8 cellular contexts compared by ENCODE assay signal in the genomic region with DNA sequence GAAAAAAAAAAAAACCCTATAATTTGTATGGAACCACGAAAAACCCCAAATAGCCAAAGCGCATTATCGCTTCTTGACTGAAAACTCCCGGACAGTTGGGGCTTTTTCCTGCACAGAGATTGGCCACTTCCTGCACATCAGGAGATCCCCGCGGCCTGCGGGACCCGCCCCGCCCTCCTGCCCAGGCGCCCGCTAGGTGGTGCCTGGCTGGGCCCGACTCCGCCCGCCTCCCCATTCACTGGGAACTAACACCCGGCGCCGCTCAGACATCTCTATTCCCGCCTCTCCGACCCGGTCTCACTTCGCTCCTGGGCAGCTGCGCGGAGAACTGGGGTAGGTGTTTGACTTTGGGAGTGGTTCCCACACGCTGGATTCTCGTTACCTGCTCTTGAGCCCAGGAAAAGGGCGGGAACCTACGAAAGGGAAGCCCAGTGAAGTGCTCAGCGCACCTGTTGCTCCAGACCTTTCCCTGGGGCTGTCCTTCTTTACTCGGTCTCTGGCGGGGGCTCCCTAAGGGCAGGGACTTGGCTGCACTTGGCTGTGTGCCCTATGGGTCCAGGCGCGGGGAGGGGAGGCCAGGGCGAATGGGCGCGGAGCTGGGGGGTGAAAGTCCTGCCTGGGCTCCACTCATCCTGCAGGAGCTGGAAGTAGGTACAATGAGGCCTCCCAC. TPM values are rescaled to one million over a fixed set of nuclear protein-coding genes. Genes with fewer than 3 reads are reported as not detected.
A peak's percentile ranks its signal among the peaks of the same experiment; 100 is the strongest.
DNase-seq lines count a peak whose midpoint lies in the region; ATAC-seq, FAIRE-seq and TF ChIP-seq lines count a peak whose summit lies in the region.

A gene with protein sequence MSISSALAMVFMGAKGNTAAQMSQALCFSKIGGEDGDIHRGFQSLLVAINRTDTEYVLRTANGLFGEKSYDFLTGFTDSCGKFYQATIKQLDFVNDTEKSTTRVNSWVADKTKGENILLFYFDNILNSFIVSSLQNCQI (plus strand): TSS at position 234 of the 670 bp plus-strand sequence. CDS start 4,155 bp downstream, outside the sequence.

- H3K18ac ChIP-seq in H1 (ENCODE audit: extremely low read depth, low read length), result no peak within 1 kb of the TSS; the same call in 1 of the 2 replicates

- H2BK20ac ChIP-seq in H1 (ENCODE audit: low read length), result 0 out of 2 replicates have a peak within 1 kb of the TSS, but pooled peaks have one; percentile 23

- H3K23me2 ChIP-seq in H1 (ENCODE audit: low read depth, low read length), result peaks cover 3% of the 10 kb centered on the region; the same call in 1 of the 2 replicates

- H3K4me3 Mint-ChIP-seq in activated CD4-positive, alpha-beta T cell treated with anti-CD3 and anti-CD28 coated beads, Interleukin-2, amount 10 ng/mL, durations not matched to agents 7 days and 5 days, result peak within 1 kb of the TSS; percentile 62

- no peak within 1 kb of the TSS for H4K5ac ChIP-seq in H1 (ENCODE audit: insufficient read length, low read depth, low read length)

- peak; percentile 93 for ATAC-seq in GM18498 (IDR thresholded peaks at IDR 0.05; ENCODE audit: unreplicated experiment)

- peak in 1 of 2 experiments; percentile 9; a peak in 1 of 4 replicates for TF ChIP-seq RAD21 in H1 (IDR thresholded peaks at IDR 0.05 in 1 of 2, conservative IDR thresholded peaks at IDR 0.05 in 1 of 2; ENCODE audit: low read depth in 2 of 2, low read length in 2 of 2)

- no peak within 1 kb of the TSS for H3K4ac ChIP-seq in H1 (replicated peaks; ENCODE audit: insufficient read length, low read depth, low read length)

- H3K9me3 ChIP-seq in H1 (ENCODE audit: insufficient read depth in 2 of 2, low read depth in 1 of 2, low read length in 1 of 2) (no peaks in the 10 kb centered on the region), stomach smooth muscle (ENCODE audit: control insufficient read depth in 2 of 2, low read length in 2 of 2) (no peaks in the 10 kb centered on the region)

- no peak within 1 kb of the TSS for H3K14ac ChIP-seq in H1 (ENCODE audit: insufficient read length)

- H2BK12ac ChIP-seq in H1 (ENCODE audit: low read depth, low read length), result peak within 1 kb of the TSS; percentile 44; the same call in 1 of the 2 replicates

- POLR2A ChIA-PET in HEK293T (lab: Yijun Ruan, JAX) (no interaction called here), H1 (lab: Charles Lee; ENCODE audit: partially characterized antibody) (interaction anchor here (0.6 kb wide), 1 partner anchor 534 kb away, joined by 3 read pairs; no protein-coding TSS in a partner anchor)
- POLR2A ChIA-PET in activated CD4-positive, alpha-beta T cell treated with anti-CD3 and anti-CD28 coated beads, Interleukin-2, amount 10 ng/mL, durations not matched to agents 7 days and 5 days (lab: Charles Lee), result no interaction called here

- H3K27ac ChIP-seq in H1 (ENCODE audit: low read depth, low read length) (0 out of 2 replicates have a peak within 1 kb of the TSS, but pooled peaks have one; percentile 4), stomach smooth muscle (ENCODE audit: low read length) (no peak within 1 kb of the TSS)

- DNase-seq in HEK293T (ENCODE audit: extremely low spot score) (peak; percentile 22), NCI-H1417 (lab: John Stamatoyannopoulos, UW) (peak; percentile 53 to 98 (median 95)), H1 (ENCODE audit: low read depth in 1 of 2, low spot score in 2 of 2) (peak; percentile 54 to 83), mucosa of gallbladder (ENCODE audit: low spot score) (peak; percentile 31), HUDEP-2 (lab: John Stamatoyannopoulos, UW; ENCODE audit: unreplicated experiment in 76 of 76) (no peak)
- peak; percentile 55 for DNase-seq in activated CD4-positive, alpha-beta T cell treated with anti-CD3 and anti-CD28 coated beads, Interleukin-2, amount 10 ng/mL, durations not matched to agents 7 days and 5 days

- no peak within 1 kb of the TSS for H3K23ac ChIP-seq in H1 (ENCODE audit: insufficient read length)

- no peaks in the 10 kb centered on the region for H4K20me1 ChIP-seq in H1 (replicated peaks in 1 of 2; ENCODE audit: control insufficient read depth in 1 of 2, insufficient read depth in 2 of 2, low read length in 2 of 2)

- no peak for TF ChIP-seq EP300 in H1 (IDR thresholded peaks at IDR 0.05; ENCODE audit: borderline replicate concordance in 1 of 2, low read depth in 2 of 2, low read length in 2 of 2)

- H3K4me1 ChIP-seq in H1 (replicated peaks in 1 of 4; ENCODE audit: control insufficient read depth in 3 of 4, insufficient read depth in 4 of 4, low read length in 3 of 4), result no peaks in the 10 kb centered on the region
- peaks cover 4% of the 10 kb centered on the region for H3K4me1 ChIP-seq in stomach smooth muscle (ENCODE audit: control insufficient read depth, insufficient read depth, low read length)

- H3K27ac Mint-ChIP-seq in activated CD4-positive, alpha-beta T cell treated with anti-CD3 and anti-CD28 coated beads, Interleukin-2, amount 10 ng/mL, durations not matched to agents 7 days and 5 days, result peak within 1 kb of the TSS; percentile 82

- peak within 1 kb of the TSS; percentile 86; the same call in 1 of the 2 replicates for H2AFZ ChIP-seq in H1 (ENCODE audit: low read length)

- H3K36me3 Mint-ChIP-seq in activated CD4-positive, alpha-beta T cell treated with anti-CD3 and anti-CD28 coated beads, Interleukin-2, amount 10 ng/mL, durations not matched to agents 7 days and 5 days (ENCODE audit: low read depth), result no peaks in the 10 kb centered on the region

- no peaks in the 10 kb centered on the region for H3K9me3 Mint-ChIP-seq in activated CD4-positive, alpha-beta T cell treated with anti-CD3 and anti-CD28 coated beads, Interleukin-2, amount 10 ng/mL, durations not matched to agents 7 days and 5 days

- no peaks in the 10 kb centered on the region for H3K27me3 ChIP-seq in H1 (replicated peaks in 1 of 4; ENCODE audit: control insufficient read depth in 3 of 4, extremely low read depth in 1 of 4, insufficient read depth in 3 of 4, low read length in 3 of 4)
- H3K27me3 ChIP-seq in stomach smooth muscle (ENCODE audit: control insufficient read depth in 1 of 2, insufficient read depth in 2 of 2, low read length in 2 of 2), result peaks cover 0 to 9% of the 10 kb centered on the region in 2 donors

- H2BK5ac ChIP-seq in H1 (ENCODE audit: low read depth, low read length), result no peak within 1 kb of the TSS

- H3K79me2 ChIP-seq in H1 (ENCODE audit: control insufficient read depth in 1 of 2, insufficient read depth in 2 of 2, low read length in 2 of 2), result no peaks in the 10 kb centered on the region

- FAIRE-seq in H1 (lab: Jason Lieb, UNC), result no peak

- TF ChIP-seq POLR2A in H1 (IDR thresholded peaks at IDR 0.05; ENCODE audit: control extremely low read depth in 1 of 2, low read depth in 2 of 2, low read length in 2 of 2), result peak in 1 of 2 experiments; percentile 50; a peak in 1 of 3 replicates

- peak within 1 kb of the TSS in 3 of 4 experiments; percentile 16 to 24 (median 20); a peak in 3 of 7 replicates for H3K9ac ChIP-seq in H1 (replicated peaks in 1 of 4; ENCODE audit: extremely low read depth in 1 of 4, low read depth in 3 of 4, low read length in 3 of 4)
- peak within 1 kb of the TSS in 1 of 2 donors; percentile 22 for H3K9ac ChIP-seq in stomach smooth muscle (ENCODE audit: low read length in 2 of 2)

- H2AK5ac ChIP-seq in H1 (ENCODE audit: low read depth, low read length), result no peak within 1 kb of the TSS

- WGBS in H1 (ENCODE audit: extremely low coverage in 1 of 2, insufficient coverage in 1 of 2, insufficient read length in 1 of 2, insufficient replicate concordance in 2 of 2, low coverage in 1 of 2, low lambda C conversion rate in 2 of 2, missing lambda C conversion rate in 1 of 2), 2 experiments, result 5% methylated on average over 28 of the region's 35 CpGs; no CpG with 5 or more reads in 1 of the 2 experiments

- H3K27me3 Mint-ChIP-seq in activated CD4-positive, alpha-beta T cell treated with anti-CD3 and anti-CD28 coated beads, Interleukin-2, amount 10 ng/mL, durations not matched to agents 7 days and 5 days, result peaks cover 28% of the 10 kb centered on the region

- CTCF ChIA-PET in HEK293T (lab: Yijun Ruan, JAX) (no interaction called here), H1 (lab: Charles Lee; ENCODE audit: partially characterized antibody) (interaction anchor here (0.6 to 1.3 kb wide), 5 partner anchors 11 to 121 kb away, joined by 3 to 5 read pairs (median 3); no protein-coding TSS in a partner anchor)
- CTCF ChIA-PET in activated CD4-positive, alpha-beta T cell treated with anti-CD3 and anti-CD28 coated beads, Interleukin-2, amount 10 ng/mL, durations not matched to agents 7 days and 5 days (lab: Charles Lee), result interaction anchor here (1.4 kb wide), 1 partner anchor 13 kb away, joined by 4 read pairs; no protein-coding TSS in a partner anchor

- H3K4me3 ChIP-seq in H1 (ENCODE audit: extremely low read depth in 1 of 4, insufficient read depth in 2 of 4, low read depth in 3 of 4, low read length in 4 of 4) (peak within 1 kb of the TSS; percentile 29 to 68 (median 58)), stomach smooth muscle (ENCODE audit: low read length in 2 of 2) (peak within 1 kb of the TSS; percentile 59 to 70)

- no peak within 1 kb of the TSS for H4K8ac ChIP-seq in H1 (ENCODE audit: extremely low read depth, insufficient read depth, low read length)

- H3K36me3 ChIP-seq in H1 (ENCODE audit: control insufficient read depth in 2 of 4, insufficient read depth in 4 of 4, low read length in 3 of 4) (no peaks in the 10 kb centered on the region), stomach smooth muscle (ENCODE audit: control insufficient read depth in 2 of 2, insufficient read depth in 2 of 2, low read length in 2 of 2) (no peaks in the 10 kb centered on the region)

- H3K56ac ChIP-seq in H1 (replicated peaks; ENCODE audit: insufficient read length, low read depth, low read length), result no peak within 1 kb of the TSS

- TF ChIP-seq CTCF in H1 (IDR thresholded peaks at IDR 0.05; ENCODE audit: control extremely low read depth in 1 of 3, insufficient read depth in 1 of 3, low read depth in 1 of 3, low read length in 3 of 3), result peak in 2 of 3 experiments; percentile 29 to 36; a peak in 3 of 4 replicates

- H3K79me1 ChIP-seq in H1 (ENCODE audit: low read depth, low read length), result no peaks in the 10 kb centered on the region

- peak within 1 kb of the TSS; percentile 52 to 77 for H3K4me2 ChIP-seq in H1 (ENCODE audit: insufficient read depth in 1 of 2, low read depth in 2 of 2, low read length in 2 of 2)

- H2BK15ac ChIP-seq in H1 (ENCODE audit: low read length), result no peak within 1 kb of the TSS

- H2BK120ac ChIP-seq in H1 (replicated peaks; ENCODE audit: low read depth, low read length), result no peak within 1 kb of the TSS

- H4K91ac ChIP-seq in H1 (replicated peaks; ENCODE audit: insufficient read length, low read length), result peak within 1 kb of the TSS; percentile 10

- H3K4me1 Mint-ChIP-seq in activated CD4-positive, alpha-beta T cell treated with anti-CD3 and anti-CD28 coated beads, Interleukin-2, amount 10 ng/mL, durations not matched to agents 7 days and 5 days, result peaks cover 31% of the 10 kb centered on the region

RNA-seq across cellular contexts. Expression of the gene that starts here (rescaled TPM):
- 1 to 10 TPM in 1 of 2 experiments, under 1 TPM in 1; 0.94 to 1.0 TPM for total RNA-seq in activated CD4-positive, alpha-beta T cell treated with anti-CD3 and anti-CD28 coated beads, Interleukin-2, amount 10 ng/mL, durations not matched to agents 7 days and 5 days
- total RNA-seq in H1 (2021; fragmentation: NEBNext Ultra II Directional; extraction: Animal tissue kit (Norgen Biotek cat#: 25700)), result 3.0 and 4.8 TPM in 2 replicates
- 0.91 and 1.3 TPM in 2 replicates for polyA plus RNA-seq in H1 (2011; rRNA removed)
- 1.3 TPM for polyA plus RNA-seq in H1 (2011; cell fraction: cytosol; rRNA removed)
- 1.8 TPM for polyA plus RNA-seq in H1 (2011; cell fraction: nucleus; rRNA removed)
- polyA plus RNA-seq in H1 (2012, experiment 1 of 2), result 1.2 to 17.8 TPM (median 7.4 TPM) in 4 replicates
- polyA plus RNA-seq in H1 (2012, experiment 2 of 2), result 0.58 TPM
- 2.4 TPM for polyA plus RNA-seq in H1 (2013, experiment 1 of 2)
- 7.6 TPM for polyA plus RNA-seq in H1 (2013, experiment 2 of 2)
- polyA minus RNA-seq in H1 (2011; rRNA and poly(A)+ RNA removed), result 2.0 and 2.8 TPM in 2 replicates
- polyA minus RNA-seq in H1 (2011; cell fraction: cytosol; rRNA and poly(A)+ RNA removed), result not detected
- 5.4 TPM for polyA minus RNA-seq in H1 (2011; cell fraction: nucleus; rRNA and poly(A)+ RNA removed)
- not detected for total RNA-seq in mucosa of gallbladder

Comparison
In these comparisons a context has a peak if more than half of its experiments do, and no peak if none do; other contexts are left out.
1. Peak in DNase-seq in mucosa of gallbladder; RNA of the gene not detected or under 1 TPM.
2. DNase-seq: peak in HEK293T (single experiment), NCI-H1417 (3 of 3), activated CD4-positive, alpha-beta T cell treated with anti-CD3 and anti-CD28 coated beads, Interleukin-2, amount 10 ng/mL, durations not matched to agents 7 days and 5 days (single experiment) and H1 (2 of 2); none in HUDEP-2 (0 of 76).